In the genomic region with DNA sequence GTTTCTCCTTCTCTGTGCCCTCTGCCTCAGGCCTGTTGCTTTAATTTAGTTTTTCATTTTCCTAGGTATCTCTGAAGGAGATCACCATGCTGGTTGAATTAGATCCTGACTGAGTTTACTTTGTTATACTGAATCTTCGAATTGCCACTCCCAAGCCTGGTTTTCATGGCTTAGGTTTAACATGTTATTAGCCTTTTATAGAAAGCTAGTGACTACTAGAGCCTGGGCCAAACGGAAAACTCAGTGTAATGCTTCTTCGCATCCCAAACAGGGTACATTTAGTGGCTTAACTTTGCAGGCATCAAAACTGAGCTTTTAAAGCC, we compare ENCODE assay signal across 10 cellular contexts. TPM values are rescaled to one million over a fixed set of nuclear protein-coding genes. Genes with fewer than 3 reads are reported as not detected.
DNase-seq lines count a peak whose midpoint lies in the region; ATAC-seq, FAIRE-seq and TF ChIP-seq lines count a peak whose summit lies in the region.
"Had no signal": no experiment of that assay in that cellular context is flagged by ENCODE, and none has a peak within 500 bp of the region (broad histone marks: within the 10 kb centered on the region; RNA-seq: fewer than 3 reads in every experiment).

No MANE protein-coding gene starts in this region.

- H3K9me3 ChIP-seq in PC-3 (ENCODE audit: low read length) (no peaks in the 10 kb centered on the region), trophoblast cell (ENCODE audit: insufficient read depth, low read depth, low read length) (no peaks in the 10 kb centered on the region), small intestine (ENCODE audit: control insufficient read depth, low read depth) (no peaks in the 10 kb centered on the region)

- peaks cover 56% of the 10 kb centered on the region for H3K36me3 Mint-ChIP-seq in Calu3 (ENCODE audit: insufficient read depth, unreplicated experiment)

- H3K36me3 ChIP-seq in PC-3 (ENCODE audit: low read depth, low read length) (peaks cover 7% of the 10 kb centered on the region), trophoblast cell (ENCODE audit: control insufficient read depth in 1 of 2, insufficient read depth in 2 of 2, low read length in 2 of 2) (peaks cover 0 to 7% of the 10 kb centered on the region in 2 experiments), small intestine (ENCODE audit: control insufficient read depth in 2 of 2, insufficient read depth in 2 of 2, low read length in 2 of 2) (no peaks in the 10 kb centered on the region)

- H3K79me1 ChIP-seq in trophoblast cell (ENCODE audit: low read length): peaks cover 12% of the 10 kb centered on the region

- no peak overlapping the region for H3K14ac ChIP-seq in trophoblast cell (ENCODE audit: low read length)

- peak overlapping the region; percentile 99 for H3K4me3 ChIP-seq in PC-3 (ENCODE audit: low read length)
- peak overlapping the region; percentile 98 for H3K4me3 ChIP-seq in epithelial cell of proximal tubule (ENCODE audit: low read depth, low read length)
- H3K4me3 ChIP-seq in trophoblast cell (ENCODE audit: low read depth, low read length): no peak overlapping the region
- peak overlapping the region in 1 of 2 donors; percentile 35 for H3K4me3 ChIP-seq in small intestine (ENCODE audit: low read depth in 1 of 2, low read length in 2 of 2)

- H4K91ac ChIP-seq in trophoblast cell (ENCODE audit: low read depth, low read length): no peak overlapping the region

- CTCF ChIA-PET in Calu3 (lab: Charles Lee): interaction anchor here (0.5 to 2.0 kb wide), 5 partner anchors 11 to 35 kb away, joined by 3 to 7 read pairs (median 5); no protein-coding TSS in a partner anchor
- CTCF ChIA-PET in PC-3 (lab: Charles Lee): interaction anchor here (0.7 to 1.8 kb wide), 2 partner anchors 35 to 36 kb away, joined by 4 to 7 read pairs; no protein-coding TSS in a partner anchor

- H3K4me2 ChIP-seq in PC-3 (ENCODE audit: low read length) (peak overlapping the region; percentile 92), trophoblast cell (ENCODE audit: low read length) (no peak overlapping the region)

- H2AK5ac ChIP-seq in trophoblast cell (ENCODE audit: low read length): no peak overlapping the region

- H3K27ac ChIP-seq in PC-3 (ENCODE audit: low read length) (no peak overlapping the region), trophoblast cell (ENCODE audit: low read depth, low read length) (no peak overlapping the region), small intestine (ENCODE audit: low read depth in 1 of 2, low read length in 1 of 2) (no peak overlapping the region)

- H3K4me1 ChIP-seq in PC-3 (ENCODE audit: insufficient read depth, low read length) (peaks cover 14% of the 10 kb centered on the region), trophoblast cell (ENCODE audit: control insufficient read depth in 1 of 2, insufficient read depth in 2 of 2, low read length in 2 of 2) (peaks cover 2 to 5% of the 10 kb centered on the region in 2 experiments), small intestine (ENCODE audit: control insufficient read depth in 2 of 2, insufficient read depth in 1 of 2, low read depth in 1 of 2, low read length in 1 of 2) (peaks cover 0 to 7% of the 10 kb centered on the region in 2 donors)

- peak overlapping the region; percentile 76 for H3K4me3 Mint-ChIP-seq in Calu3 (ENCODE audit: low read depth, unreplicated experiment)

- DNase-seq in Calu3 (no peak), PC-3 (no peak), epithelial cell of proximal tubule (ENCODE audit: low read depth) (no peak), trophoblast cell (peak in 1 of 2 donors; percentile 22), small intestine (no peak), cerebellar nuclear complex (lab: John Stamatoyannopoulos, UW) (no peak), GM03348 (ENCODE audit: low spot score) (no peak)
- DNase-seq: foreskin melanocyte had no signal

- POLR2A ChIA-PET in PC-3 (lab: Charles Lee; ENCODE audit: unreplicated experiment): no interaction called here

- no peak for TF ChIP-seq CTCF in Calu3 (IDR thresholded peaks at IDR 0.05; ENCODE audit: unreplicated experiment)
- TF ChIP-seq CTCF in PC-3 (conservative IDR thresholded peaks at IDR 0.05; ENCODE audit: low read depth, low read length): no peak
- TF ChIP-seq CTCF in epithelial cell of proximal tubule (conservative IDR thresholded peaks at IDR 0.05; ENCODE audit: low read depth, low read length): no peak

- no peak overlapping the region for H2BK5ac ChIP-seq in trophoblast cell (ENCODE audit: low read depth, low read length, poor library complexity)

- no peak for FAIRE-seq in small intestine (lab: Jason Lieb, UNC)
- FAIRE-seq: GM18507 had no signal

- H3F3A ChIP-seq in PC-3 (ENCODE audit: low read length, unreplicated experiment): no peaks in the 10 kb centered on the region

- H3K18ac ChIP-seq in trophoblast cell (ENCODE audit: low read length): no peak overlapping the region

- H2AFZ ChIP-seq in PC-3 (ENCODE audit: low read length): no peak overlapping the region
- no peak overlapping the region for H2AFZ ChIP-seq in trophoblast cell (ENCODE audit: insufficient read depth, low read length, poor library complexity)

- H3K9me3 Mint-ChIP-seq in Calu3 (ENCODE audit: low read depth, unreplicated experiment): no peaks in the 10 kb centered on the region

- no peak overlapping the region for H2BK12ac ChIP-seq in trophoblast cell (ENCODE audit: low read length)

- no peak overlapping the region for H3K23ac ChIP-seq in trophoblast cell (ENCODE audit: low read length)

- no peak overlapping the region for H2BK120ac ChIP-seq in trophoblast cell (ENCODE audit: insufficient read depth, low read length, poor library complexity)

- H3K27ac Mint-ChIP-seq in Calu3 (ENCODE audit: unreplicated experiment): peak overlapping the region; percentile 25

- peaks cover 62% of the 10 kb centered on the region for H4K20me1 ChIP-seq in PC-3 (ENCODE audit: low read length)

- H4K12ac ChIP-seq in trophoblast cell (ENCODE audit: low read depth, low read length): no peak overlapping the region

- H3K4me1 Mint-ChIP-seq in Calu3 (ENCODE audit: low read depth, unreplicated experiment): peaks cover 35% of the 10 kb centered on the region

- H3K27me3 ChIP-seq in PC-3 (ENCODE audit: low read length) (no peaks in the 10 kb centered on the region), trophoblast cell (ENCODE audit: insufficient read depth, low read length) (no peaks in the 10 kb centered on the region), small intestine (ENCODE audit: control insufficient read depth in 2 of 2, insufficient read depth in 2 of 2, low read length in 2 of 2) (no peaks in the 10 kb centered on the region)

- peaks cover 86% of the 10 kb centered on the region for H3K79me2 ChIP-seq in PC-3 (ENCODE audit: low read length)
- H3K79me2 ChIP-seq in trophoblast cell (ENCODE audit: control insufficient read depth, insufficient read depth, low read length, poor library complexity): peaks cover 33% of the 10 kb centered on the region

- no TSS peak for BruUV-seq in Calu3 (replicated peaks; lab: Mats Ljungman, UMichigan)
- no TSS peak for BruUV-seq in PC-3 (replicated peaks; lab: Mats Ljungman, UMichigan)

- no peak overlapping the region for H4K8ac ChIP-seq in trophoblast cell (ENCODE audit: low read depth, low read length)

- ATAC-seq in PC-3: no peak
- no peak for ATAC-seq in GM18858 (IDR thresholded peaks at IDR 0.05; ENCODE audit: unreplicated experiment)

- H3K27me3 Mint-ChIP-seq in Calu3 (ENCODE audit: unreplicated experiment): no peaks in the 10 kb centered on the region

- WGBS in trophoblast cell (ENCODE audit: extremely low coverage, insufficient coverage, insufficient read length): no CpG with 5 or more reads among the region's 3 CpGs
- 30 to 43% (median 31%) methylated on average over 3 of the region's 3 CpGs for WGBS in small intestine, 3 donors

- H3K4ac ChIP-seq in trophoblast cell (ENCODE audit: low read depth, low read length): peak overlapping the region; percentile 9

- no peaks in the 10 kb centered on the region for H3K9me2 ChIP-seq in PC-3 (replicated peaks; ENCODE audit: low read length)

- intact Hi-C loops in Calu3 (cut with micrococcal nuclease; ENCODE audit: unreplicated experiment): no loop called here
- intact Hi-C loops in PC-3 (cut with micrococcal nuclease): no loop called here

- H3K9ac ChIP-seq in PC-3 (ENCODE audit: low read length) (peak overlapping the region; percentile 96; the same call in 1 of the 2 replicates), trophoblast cell (ENCODE audit: low read length) (no peak overlapping the region)

RNA-seq across cellular contexts. Expression of a gene that starts 3.6 kb away (rescaled TPM):
- total RNA-seq in Calu3 (2022) (68.0 and 69.9 TPM in 2 replicates), PC-3 (2014; rRNA removed) (35.4 and 36.2 TPM in 2 replicates), epithelial cell of proximal tubule (42.6 and 53.6 TPM in 2 replicates)
- polyA plus RNA-seq in trophoblast cell (2013): 43.3 and 44.5 TPM in 2 replicates
- polyA plus RNA-seq in small intestine: 10 to 100 TPM; 18.6 to 24.2 (median 19.9) TPM

RNA-seq across cellular contexts. Expression of a gene that starts 46.2 kb away (rescaled TPM):
- total RNA-seq in Calu3 (2022) (3.1 and 4.2 TPM in 2 replicates), PC-3 (2014; rRNA removed) (0.98 and 1.5 TPM in 2 replicates), epithelial cell of proximal tubule (0.65 and 1.8 TPM in 2 replicates)
- polyA plus RNA-seq in trophoblast cell (2013): 0.31 and 0.49 TPM in 2 replicates
- 1 to 10 TPM; 5.1 to 9.4 (median 6.8) TPM for polyA plus RNA-seq in small intestine
